In genomic region chr2:233353101-233353768, GRCh38 we compare ENCODE assay signal across 1 cellular context.
TF ChIP-seq lines count a peak whose summit lies in the region.

No MANE protein-coding gene starts in this region.

TF ChIP-seq in K562, 482 proteins besides CTCF, POLR2A, EP300 and RAD21 (continued from another document and continues in another):
- TF ChIP-seq MGA (IDR thresholded peaks at IDR 0.05) (peak; percentile 33; the same call in 1 of the 2 replicates), POLR2AphosphoS5 (IDR thresholded peaks at IDR 0.05; ENCODE audit: control insufficient read depth, insufficient read depth, low read depth, low read length) (peak; percentile 55; the same call in 1 of the 2 replicates), ZNF77 (CRISPR knock-in tag; IDR thresholded peaks at IDR 0.05) (no peak), GMEB1 (CRISPR knock-in tag; IDR thresholded peaks at IDR 0.05) (no peak), CHD4 (IDR thresholded peaks at IDR 0.05; ENCODE audit: insufficient read depth, insufficient replicate concordance, low read depth, low read length, poor library complexity, severe bottlenecking) (no peak), FIP1L1 (IDR thresholded peaks at IDR 0.05; ENCODE audit: low read depth, low read length, poor library complexity, severe bottlenecking) (no peak), HNRNPL (IDR thresholded peaks at IDR 0.05; ENCODE audit: low read depth, low read length) (no peak), PTTG1 (tag; IDR thresholded peaks at IDR 0.05; ENCODE audit: low read depth) (no peak), ETV6 (IDR thresholded peaks at IDR 0.05; ENCODE audit: borderline replicate concordance in 1 of 2, low read depth in 2 of 2, low read length in 1 of 2) (no peak), ETV6 (CRISPR knock-in tag; IDR thresholded peaks at IDR 0.05; ENCODE audit: borderline replicate concordance) (no peak), HNRNPUL1 (IDR thresholded peaks at IDR 0.05; ENCODE audit: low read length) (no peak), ZFX (CRISPR knock-in tag; IDR thresholded peaks at IDR 0.05) (peak; percentile 41; the same call in 1 of the 2 replicates), SNAPC5 (CRISPR knock-in tag; IDR thresholded peaks at IDR 0.05) (no peak), TAL1 (IDR thresholded peaks at IDR 0.05) (no peak), HMGN3 (IDR thresholded peaks at IDR 0.05; ENCODE audit: borderline replicate concordance, extremely low read depth, insufficient read length, low read depth, low read length) (peak; percentile 46), SIN3A (IDR thresholded peaks at IDR 0.05; ENCODE audit: borderline replicate concordance in 2 of 2, control insufficient read depth in 1 of 2, low read depth in 2 of 2, low read length in 2 of 2) (no peak), RFX5 (IDR thresholded peaks at IDR 0.05; ENCODE audit: low read depth, low read length) (no peak), CREM (IDR thresholded peaks at IDR 0.05; ENCODE audit: low read depth) (peak; percentile 35; the same call in 1 of the 2 replicates), ZNF347 (CRISPR knock-in tag; IDR thresholded peaks at IDR 0.05; ENCODE audit: low read depth) (no peak), BRF1 (IDR thresholded peaks at IDR 0.05; ENCODE audit: borderline replicate concordance, extremely low read depth, insufficient read length) (no peak), ZNF778 (CRISPR knock-in tag; IDR thresholded peaks at IDR 0.05) (no peak), GATAD2B (IDR thresholded peaks at IDR 0.05; ENCODE audit: borderline replicate concordance) (no peak), NR2F6 (CRISPR knock-in tag; IDR thresholded peaks at IDR 0.05) (no peak), KLF10 (CRISPR knock-in tag; IDR thresholded peaks at IDR 0.05) (no peak), ZNF583 (CRISPR knock-in tag; IDR thresholded peaks at IDR 0.05) (no peak), E2F6 (IDR thresholded peaks at IDR 0.05; ENCODE audit: borderline replicate concordance in 1 of 2, extremely low read depth in 1 of 2, insufficient read depth in 1 of 2, insufficient read length in 1 of 2, low read depth in 1 of 2, low read length in 1 of 2, poor library complexity in 1 of 2, severe bottlenecking in 1 of 2) (peak in 1 of 2 experiments; percentile 19), FOXM1 (IDR thresholded peaks at IDR 0.05; ENCODE audit: low read depth) (no peak), FOXM1 (CRISPR knock-in tag; IDR thresholded peaks at IDR 0.05; ENCODE audit: low read depth) (no peak), TCF7 (IDR thresholded peaks at IDR 0.05; ENCODE audit: borderline replicate concordance) (peak; percentile 81; the same call in 1 of the 2 replicates), ZNF146 (CRISPR knock-in tag; IDR thresholded peaks at IDR 0.05; ENCODE audit: unreplicated experiment) (no peak), ZNF239 (CRISPR knock-in tag; IDR thresholded peaks at IDR 0.05) (no peak), MCM2 (IDR thresholded peaks at IDR 0.05; ENCODE audit: low read depth) (no peak), ZBTB12 (CRISPR knock-in tag; IDR thresholded peaks at IDR 0.05) (no peak), MITF (IDR thresholded peaks at IDR 0.05) (no peak), ZNF274 (IDR thresholded peaks at IDR 0.05; ENCODE audit: borderline replicate concordance, low read depth, low read length) (no peak), CBFA2T3 (IDR thresholded peaks at IDR 0.05) (peak; percentile 86), TBP (optimal IDR thresholded peaks at IDR 0.05; ENCODE audit: low read depth, low read length) (no peak), TAF7 (tag; IDR thresholded peaks at IDR 0.05) (no peak), TCF3 (CRISPR knock-in tag; IDR thresholded peaks at IDR 0.05) (peak; percentile 71), FOXJ3 (CRISPR knock-in tag; IDR thresholded peaks at IDR 0.05) (no peak), HDAC1 (IDR thresholded peaks at IDR 0.05) (no peak)
- TF ChIP-seq, protein P1, sequence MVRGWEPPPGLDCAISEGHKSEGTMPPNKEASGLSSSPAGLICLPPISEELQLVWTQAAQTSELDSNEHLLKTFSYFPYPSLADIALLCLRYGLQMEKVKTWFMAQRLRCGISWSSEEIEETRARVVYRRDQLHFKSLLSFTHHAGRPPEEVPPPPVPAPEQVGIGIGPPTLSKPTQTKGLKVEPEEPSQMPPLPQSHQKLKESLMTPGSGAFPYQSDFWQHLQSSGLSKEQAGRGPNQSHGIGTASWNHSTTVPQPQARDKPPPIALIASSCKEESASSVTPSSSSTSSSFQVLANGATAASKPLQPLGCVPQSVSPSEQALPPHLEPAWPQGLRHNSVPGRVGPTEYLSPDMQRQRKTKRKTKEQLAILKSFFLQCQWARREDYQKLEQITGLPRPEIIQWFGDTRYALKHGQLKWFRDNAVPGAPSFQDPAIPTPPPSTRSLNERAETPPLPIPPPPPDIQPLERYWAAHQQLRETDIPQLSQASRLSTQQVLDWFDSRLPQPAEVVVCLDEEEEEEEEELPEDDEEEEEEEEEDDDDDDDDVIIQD (CRISPR knock-in tag; IDR thresholded peaks at IDR 0.05) = no peak
- TF ChIP-seq, protein P2, sequence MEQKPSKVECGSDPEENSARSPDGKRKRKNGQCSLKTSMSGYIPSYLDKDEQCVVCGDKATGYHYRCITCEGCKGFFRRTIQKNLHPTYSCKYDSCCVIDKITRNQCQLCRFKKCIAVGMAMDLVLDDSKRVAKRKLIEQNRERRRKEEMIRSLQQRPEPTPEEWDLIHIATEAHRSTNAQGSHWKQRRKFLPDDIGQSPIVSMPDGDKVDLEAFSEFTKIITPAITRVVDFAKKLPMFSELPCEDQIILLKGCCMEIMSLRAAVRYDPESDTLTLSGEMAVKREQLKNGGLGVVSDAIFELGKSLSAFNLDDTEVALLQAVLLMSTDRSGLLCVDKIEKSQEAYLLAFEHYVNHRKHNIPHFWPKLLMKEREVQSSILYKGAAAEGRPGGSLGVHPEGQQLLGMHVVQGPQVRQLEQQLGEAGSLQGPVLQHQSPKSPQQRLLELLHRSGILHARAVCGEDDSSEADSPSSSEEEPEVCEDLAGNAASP (IDR thresholded peaks at IDR 0.05) = no peak
- TF ChIP-seq, protein P3, sequence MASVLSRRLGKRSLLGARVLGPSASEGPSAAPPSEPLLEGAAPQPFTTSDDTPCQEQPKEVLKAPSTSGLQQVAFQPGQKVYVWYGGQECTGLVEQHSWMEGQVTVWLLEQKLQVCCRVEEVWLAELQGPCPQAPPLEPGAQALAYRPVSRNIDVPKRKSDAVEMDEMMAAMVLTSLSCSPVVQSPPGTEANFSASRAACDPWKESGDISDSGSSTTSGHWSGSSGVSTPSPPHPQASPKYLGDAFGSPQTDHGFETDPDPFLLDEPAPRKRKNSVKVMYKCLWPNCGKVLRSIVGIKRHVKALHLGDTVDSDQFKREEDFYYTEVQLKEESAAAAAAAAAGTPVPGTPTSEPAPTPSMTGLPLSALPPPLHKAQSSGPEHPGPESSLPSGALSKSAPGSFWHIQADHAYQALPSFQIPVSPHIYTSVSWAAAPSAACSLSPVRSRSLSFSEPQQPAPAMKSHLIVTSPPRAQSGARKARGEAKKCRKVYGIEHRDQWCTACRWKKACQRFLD (CRISPR knock-in tag; IDR thresholded peaks at IDR 0.05) = no peak
